In the genomic region with DNA sequence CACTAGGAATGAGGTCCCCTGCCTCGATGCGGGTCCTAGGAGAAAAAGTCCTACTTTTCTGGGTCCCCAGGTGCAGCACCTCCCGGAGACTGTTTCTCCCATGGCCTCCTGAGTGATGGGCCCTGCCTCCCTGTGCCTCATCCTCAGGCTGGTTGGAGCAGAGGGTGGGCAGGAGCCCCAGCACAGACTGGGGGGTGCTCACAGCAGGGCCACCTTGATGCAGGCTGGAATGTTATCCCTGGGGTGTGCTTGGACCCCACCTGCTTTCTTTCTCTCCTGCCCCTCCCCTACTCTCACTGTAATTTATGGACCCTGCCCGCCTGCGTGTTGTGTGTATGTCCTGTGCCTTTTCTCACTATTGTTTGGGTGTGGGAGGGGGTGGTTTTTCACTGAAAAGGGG, we compare ENCODE assay signal across 24 cellular contexts. TPM values are rescaled to one million over a fixed set of nuclear protein-coding genes. Genes with fewer than 3 reads are reported as not detected.
DNase-seq lines count a peak whose midpoint lies in the region; ATAC-seq, FAIRE-seq and TF ChIP-seq lines count a peak whose summit lies in the region.
"Had no signal": no experiment of that assay in that cellular context is flagged by ENCODE, and none has a peak within 500 bp of the region (broad histone marks: within the 10 kb centered on the region; RNA-seq: fewer than 3 reads in every experiment).

No MANE protein-coding gene starts in this region.

- H4K20me1 ChIP-seq in PC-3 (ENCODE audit: low read length) (no peaks in the 10 kb centered on the region), mammary epithelial cell (ENCODE audit: insufficient read depth, low read length) (no peaks in the 10 kb centered on the region)

- H3K4me2 ChIP-seq in PC-3 (ENCODE audit: low read length) = no peak overlapping the region
- H3K4me2 ChIP-seq in mammary epithelial cell (ENCODE audit: insufficient read depth, low read depth, low read length) = no peak overlapping the region

- in situ Hi-C loops in mammary epithelial cell (cut with MboI; ENCODE audit: low sequenced_read_pairs in 2 of 2) = no loop called here

- no peak for ATAC-seq in PC-3

- peaks cover 16% of the 10 kb centered on the region for H3K4me1 ChIP-seq in A673 (ENCODE audit: insufficient read depth, low read length, poor library complexity, severe bottlenecking)
- H3K4me1 ChIP-seq in PC-3 (ENCODE audit: insufficient read depth, low read length) = no peaks in the 10 kb centered on the region
- H3K4me1 ChIP-seq in mammary epithelial cell (ENCODE audit: insufficient read depth, low read length) = peaks cover 11% of the 10 kb centered on the region
- H3K4me1 ChIP-seq in CD4-positive, alpha-beta memory T cell (ENCODE audit: insufficient read depth, low read length) = peaks cover 40% of the 10 kb centered on the region
- H3K4me1 ChIP-seq in ovary (ENCODE audit: insufficient read depth) = peaks cover 9% of the 10 kb centered on the region
- H3K4me1 ChIP-seq: BE2C had no signal

- DNase-seq in A673 (ENCODE audit: low spot score) (no peak), Calu3 (no peak), PC-3 (no peak), mammary epithelial cell (no peak), NCI-H1436 (lab: John Stamatoyannopoulos, UW) (no peak), ovary (no peak), HTR-8/SVneo (ENCODE audit: insufficient read length, low spot score) (no peak)
- DNase-seq in CD4-positive, alpha-beta memory T cell = no peak
- DNase-seq: ACHN; BE2C; CD4-positive, alpha-beta T cell; DND-41; GDM1; KG1; NCI-H1092; NCI-H2107; NCI-H2227 treated with DMSO at 0.1 percent for 48 hours; NCI-H524; SHP77 treated with DMSO at 0.1 percent for 48 hours had no signal

- no peak for TF ChIP-seq POLR2A in ovary (IDR thresholded peaks at IDR 0.05)

- no peak for TF ChIP-seq EP300 in ovary (IDR thresholded peaks at IDR 0.05)

- no peaks in the 10 kb centered on the region for H3K9me2 ChIP-seq in PC-3 (replicated peaks; ENCODE audit: low read length)

- peaks cover 12% of the 10 kb centered on the region for H3K27me3 Mint-ChIP-seq in Calu3 (ENCODE audit: unreplicated experiment)
- peaks cover 6 to 9% of the 10 kb centered on the region in 2 donors for H3K27me3 Mint-ChIP-seq in CD4-positive, alpha-beta memory T cell

- intact Hi-C loops in A673 (cut with micrococcal nuclease; ENCODE audit: unreplicated experiment) = no loop called here
- intact Hi-C loops in Calu3 (cut with micrococcal nuclease; ENCODE audit: unreplicated experiment) = no loop called here
- intact Hi-C loops in PC-3 (cut with micrococcal nuclease) = no loop called here
- intact Hi-C loops in mammary epithelial cell (cut with micrococcal nuclease) = no loop called here
- intact Hi-C loops in CD4-positive, alpha-beta memory T cell (cut with micrococcal nuclease) = no loop called here
- intact Hi-C loops in ovary (cut with DNase I) = no loop called here

- CTCF ChIA-PET in A673 (lab: Charles Lee) = no interaction called here
- CTCF ChIA-PET in Calu3 (lab: Charles Lee) = no interaction called here
- CTCF ChIA-PET in PC-3 (lab: Charles Lee) = no interaction called here
- CTCF ChIA-PET in mammary epithelial cell (lab: Charles Lee; ENCODE audit: low non-redundant PET) = no interaction called here
- CTCF ChIA-PET in CD4-positive, alpha-beta memory T cell (lab: Charles Lee; ENCODE audit: partially characterized antibody) = interaction anchor here (2.9 kb wide), 1 partner anchor 33 kb away, joined by 13 read pairs; no protein-coding TSS in a partner anchor

- BruUV-seq in A673 (replicated peaks; lab: Mats Ljungman, UMichigan) = TSS peak; percentile 54
- TSS peak; percentile 75 for BruUV-seq in Calu3 (replicated peaks; lab: Mats Ljungman, UMichigan)
- BruUV-seq in PC-3 (replicated peaks; lab: Mats Ljungman, UMichigan) = TSS peak; percentile 27
- TSS peak; percentile 66 for BruUV-seq in mammary epithelial cell (replicated peaks; lab: Mats Ljungman, UMichigan)

- H3K27ac ChIP-seq in A673 (ENCODE audit: low read depth, low read length, poor library complexity, severe bottlenecking) = no peak overlapping the region
- no peak overlapping the region for H3K27ac ChIP-seq in PC-3 (ENCODE audit: low read length)
- no peak overlapping the region for H3K27ac ChIP-seq in mammary epithelial cell (ENCODE audit: insufficient read depth, low read depth, low read length)
- H3K27ac ChIP-seq in CD4-positive, alpha-beta memory T cell (ENCODE audit: low read depth, low read length) = no peak overlapping the region
- no peak overlapping the region for H3K27ac ChIP-seq in ovary

- H2AFZ ChIP-seq in PC-3 (ENCODE audit: low read length) (no peak overlapping the region), mammary epithelial cell (ENCODE audit: low read depth, low read length) (no peak overlapping the region)

- H3K9me3 ChIP-seq in A673 (ENCODE audit: low read depth, low read length, poor library complexity, severe bottlenecking) = no peaks in the 10 kb centered on the region
- no peaks in the 10 kb centered on the region for H3K9me3 ChIP-seq in PC-3 (ENCODE audit: low read length)
- no peaks in the 10 kb centered on the region for H3K9me3 ChIP-seq in mammary epithelial cell (replicated peaks; ENCODE audit: insufficient read depth, low read length)
- H3K9me3 ChIP-seq in CD4-positive, alpha-beta memory T cell (ENCODE audit: control insufficient read depth in 1 of 2, low read length in 2 of 2) = no peaks in the 10 kb centered on the region
- no peaks in the 10 kb centered on the region for H3K9me3 ChIP-seq in ovary
- H3K9me3 ChIP-seq: BE2C had no signal

- WGBS in mammary epithelial cell (ENCODE audit: low coverage, missing lambda C conversion rate) = 98% methylated on average over 5 of the region's 5 CpGs
- 88 to 93% (median 90%) methylated on average over 5 of the region's 5 CpGs for WGBS in ovary, 3 donors

- H3K36me3 ChIP-seq in A673 (ENCODE audit: insufficient read depth, low read length, poor library complexity, severe bottlenecking) (peaks cover 46% of the 10 kb centered on the region), PC-3 (ENCODE audit: low read depth, low read length) (no peaks in the 10 kb centered on the region), mammary epithelial cell (ENCODE audit: insufficient read depth, low read length) (peaks cover 2% of the 10 kb centered on the region), ovary (no peaks in the 10 kb centered on the region)
- peaks cover 6% of the 10 kb centered on the region for H3K36me3 ChIP-seq in CD4-positive, alpha-beta memory T cell (ENCODE audit: insufficient read depth, low read length)

- no peak overlapping the region for H3K27ac Mint-ChIP-seq in Calu3 (ENCODE audit: unreplicated experiment)
- H3K27ac Mint-ChIP-seq in CD4-positive, alpha-beta memory T cell = peak overlapping the region in 1 of 7 donors; percentile 16

- no peaks in the 10 kb centered on the region for H3F3A ChIP-seq in PC-3 (ENCODE audit: low read length, unreplicated experiment)

- TF ChIP-seq CTCF in A673 (conservative IDR thresholded peaks at IDR 0.05; ENCODE audit: low read depth, low read length) (no peak), Calu3 (IDR thresholded peaks at IDR 0.05; ENCODE audit: unreplicated experiment) (no peak), PC-3 (conservative IDR thresholded peaks at IDR 0.05; ENCODE audit: low read depth, low read length) (no peak), mammary epithelial cell (conservative IDR thresholded peaks at IDR 0.05 in 1 of 2, IDR thresholded peaks at IDR 0.05 in 1 of 2; ENCODE audit: extremely low read depth in 1 of 2, insufficient read depth in 1 of 2, low read depth in 1 of 2, low read length in 2 of 2) (no peak), ovary (IDR thresholded peaks at IDR 0.05) (no peak)

- H3K9ac ChIP-seq in PC-3 (ENCODE audit: low read length) (no peak overlapping the region), mammary epithelial cell (ENCODE audit: insufficient read depth, low read length) (no peak overlapping the region)

- dilution Hi-C loops in mammary epithelial cell (cut with HindIII; ENCODE audit: low sequenced_read_pairs) = no loop called here

- no peak overlapping the region for H3K4me3 ChIP-seq in A673 (ENCODE audit: low read depth, low read length, poor library complexity, severe bottlenecking)
- H3K4me3 ChIP-seq in PC-3 (ENCODE audit: low read length) = no peak overlapping the region
- no peak overlapping the region for H3K4me3 ChIP-seq in mammary epithelial cell (replicated peaks in 1 of 3; ENCODE audit: insufficient read depth in 1 of 3, low read depth in 2 of 3, low read length in 3 of 3)
- H3K4me3 ChIP-seq in CD4-positive, alpha-beta memory T cell (ENCODE audit: low read length in 2 of 2) = no peak overlapping the region
- H3K4me3 ChIP-seq in ovary = no peak overlapping the region

- peaks cover 57% of the 10 kb centered on the region for H3K36me3 Mint-ChIP-seq in Calu3 (ENCODE audit: insufficient read depth, unreplicated experiment)
- peaks cover 10 to 17% of the 10 kb centered on the region in 2 donors for H3K36me3 Mint-ChIP-seq in CD4-positive, alpha-beta memory T cell

- no peak overlapping the region for H3K4me3 Mint-ChIP-seq in Calu3 (ENCODE audit: low read depth, unreplicated experiment)
- H3K4me3 Mint-ChIP-seq in CD4-positive, alpha-beta memory T cell = no peak overlapping the region
- H3K4me3 Mint-ChIP-seq: CD4-positive, alpha-beta T cell had no signal

- no peak for FAIRE-seq in HTR-8/SVneo (lab: Jason Lieb, UNC)
- FAIRE-seq: GM12891, GM18507, RCC 7860 had no signal

- H3K79me2 ChIP-seq in PC-3 (ENCODE audit: low read length) (no peaks in the 10 kb centered on the region), mammary epithelial cell (ENCODE audit: insufficient read depth, low read length) (no peaks in the 10 kb centered on the region)

- no peaks in the 10 kb centered on the region for H3K9me3 Mint-ChIP-seq in Calu3 (ENCODE audit: low read depth, unreplicated experiment)
- H3K9me3 Mint-ChIP-seq in CD4-positive, alpha-beta memory T cell = peaks cover 0 to 4% (median 0%) of the 10 kb centered on the region in 8 donors
- H3K9me3 Mint-ChIP-seq: CD4-positive, alpha-beta T cell had no signal

- no peaks in the 10 kb centered on the region for H3K4me1 Mint-ChIP-seq in Calu3 (ENCODE audit: low read depth, unreplicated experiment)
- peaks cover 16 to 33% (median 23%) of the 10 kb centered on the region in 4 donors for H3K4me1 Mint-ChIP-seq in CD4-positive, alpha-beta memory T cell

- POLR2A ChIA-PET in A673 (lab: Charles Lee; ENCODE audit: low non-redundant PET) (interaction anchor here (0.6 kb wide), 1 partner anchor 19 kb away, joined by 4 read pairs; no protein-coding TSS in a partner anchor), PC-3 (lab: Charles Lee; ENCODE audit: unreplicated experiment) (no interaction called here)
- POLR2A ChIA-PET in CD4-positive, alpha-beta memory T cell (lab: Charles Lee; ENCODE audit: partially characterized antibody) = interaction anchor here (0.9 to 9.1 kb wide), 5 partner anchors 33 to 106 kb away, joined by 3 to 67 read pairs (median 4); a partner anchor contains a TSS

- peaks cover 12% of the 10 kb centered on the region for H3K27me3 ChIP-seq in A673 (replicated peaks; ENCODE audit: insufficient read depth, low read depth, low read length, poor library complexity)
- 0 out of 2 replicates have a peak, but pooled peaks cover 6% of the 10 kb centered on the region for H3K27me3 ChIP-seq in PC-3 (ENCODE audit: low read length)
- H3K27me3 ChIP-seq in mammary epithelial cell (ENCODE audit: insufficient read depth, low read length) = peaks cover 15% of the 10 kb centered on the region
- peaks cover 4% of the 10 kb centered on the region for H3K27me3 ChIP-seq in CD4-positive, alpha-beta memory T cell (ENCODE audit: insufficient read depth, low read length)
- peaks cover 2% of the 10 kb centered on the region for H3K27me3 ChIP-seq in ovary

RNA-seq across cellular contexts. Expression of a gene that starts 8.1 kb away (rescaled TPM):
- 1.4 and 1.8 TPM in 2 replicates for total RNA-seq in A673 (2021)
- not detected in 2 replicates for total RNA-seq in Calu3 (2022)
- total RNA-seq in PC-3 (2014; rRNA removed) = not detected in 2 replicates
- total RNA-seq in mammary epithelial cell = not detected
- polyA plus RNA-seq in mammary epithelial cell = not detected
- polyA minus RNA-seq in mammary epithelial cell = not detected
- not detected for total RNA-seq in CD4-positive, alpha-beta memory T cell
- polyA plus RNA-seq in CD4-positive, alpha-beta memory T cell = not detected
- total RNA-seq in ovary = under 1 TPM in 1 of 7 donors, not detected in 6; 0.46 TPM
- polyA plus RNA-seq in ovary = not detected
- total RNA-seq: H4, M059J had no signal

RNA-seq across cellular contexts. Expression of a gene that starts 19.8 kb away (rescaled TPM):
- 6.6 and 8.0 TPM in 2 replicates for total RNA-seq in A673 (2021)
- total RNA-seq in Calu3 (2022) = 1.4 and 1.5 TPM in 2 replicates
- 0.58 and 0.66 TPM in 2 replicates for total RNA-seq in PC-3 (2014; rRNA removed)
- total RNA-seq in mammary epithelial cell = under 1 TPM; under 0.01 to 0.21 TPM
- polyA plus RNA-seq in mammary epithelial cell = 0.07 TPM
- polyA minus RNA-seq in mammary epithelial cell = not detected
- total RNA-seq in CD4-positive, alpha-beta memory T cell = 10 to 100 TPM; 14.3 to 14.8 TPM
- polyA plus RNA-seq in CD4-positive, alpha-beta memory T cell = 1 to 10 TPM in 1 of 2 donors, under 1 TPM in 1; 0.37 to 1.4 TPM
- total RNA-seq in ovary = under 1 TPM; 0.08 to 0.36 (median 0.22) TPM
- under 1 TPM; 0.05 TPM for polyA plus RNA-seq in ovary

RNA-seq across cellular contexts. Expression of a gene that starts 40.1 kb away (rescaled TPM):
- total RNA-seq in A673 (2021) (62.1 and 67.2 TPM in 2 replicates), Calu3 (2022) (46.7 and 69.3 TPM in 2 replicates), PC-3 (2014; rRNA removed) (75.9 and 77.5 TPM in 2 replicates), mammary epithelial cell (10 to 100 TPM in 1 of 2 donors, under 1 TPM in 1; 0.50 to 20.0 TPM), ovary (1 to 10 TPM in 4 of 7 donors, under 1 TPM in 1, not detected in 2; 0.25 to 8.0 (median 1.8) TPM)
- polyA plus RNA-seq in mammary epithelial cell (38.2 TPM), ovary (1 to 10 TPM in 1 of 2 donors, not detected in 1; 1.0 TPM)
- polyA minus RNA-seq in mammary epithelial cell = 24.8 TPM
- total RNA-seq in CD4-positive, alpha-beta memory T cell = 10 to 100 TPM in 1 of 2 experiments, 1 to 10 TPM in 1; 7.6 to 12.0 TPM
- 10 to 100 TPM; 14.1 to 19.2 TPM for polyA plus RNA-seq in CD4-positive, alpha-beta memory T cell
